ENCODE assay signal across 14 cellular contexts in genomic region chr2:238015705-238016104, GRCh38. TPM values are rescaled to one million over a fixed set of nuclear protein-coding genes. Genes with fewer than 3 reads are reported as not detected.
DNase-seq lines count a peak whose midpoint lies in the region; ATAC-seq and TF ChIP-seq lines count a peak whose summit lies in the region.
"Had no signal": no experiment of that assay in that cellular context is flagged by ENCODE, and none has a peak within 500 bp of the region (broad histone marks: within the 10 kb centered on the region; RNA-seq: fewer than 3 reads in every experiment).

No MANE protein-coding gene starts in this region.

- POLR2A ChIA-PET in activated CD8-positive, alpha-beta T cell treated with anti-CD3 and anti-CD28 coated beads for 36 hours (lab: Charles Lee), result interaction anchor here (0.7 to 0.8 kb wide), 2 partner anchors 26 to 39 kb away, joined by 3 to 4 read pairs; no protein-coding TSS in a partner anchor
- POLR2A ChIA-PET in activated CD8-positive, alpha-beta T cell treated with anti-CD3 and anti-CD28 coated beads, Interleukin-2, amount 10 ng/mL, durations not matched to agents 7 days and 5 days (lab: Charles Lee), result no interaction called here

- H3K9me3 Mint-ChIP-seq in activated CD8-positive, alpha-beta T cell treated with anti-CD3 and anti-CD28 coated beads for 36 hours, result no peaks in the 10 kb centered on the region
- no peaks in the 10 kb centered on the region for H3K9me3 Mint-ChIP-seq in activated CD8-positive, alpha-beta T cell treated with anti-CD3 and anti-CD28 coated beads, Interleukin-2, amount 10 ng/mL, durations not matched to agents 7 days and 5 days (ENCODE audit: insufficient read depth)
- no peaks in the 10 kb centered on the region for H3K9me3 Mint-ChIP-seq in dendritic cell treated with granulocyte-macrophage colony-stimulating factor and Interleukin-4, amounts not matched to agents 40 ng/mL and 50 ng/mL, for 4 days
- no peaks in the 10 kb centered on the region for H3K9me3 Mint-ChIP-seq in osteocyte (ENCODE audit: unreplicated experiment)
- H3K9me3 Mint-ChIP-seq in activated CD4-positive, alpha-beta T cell treated with anti-CD3 and anti-CD28 coated beads, Interleukin-2, amount 10 ng/mL, durations not matched to agents 24 days and 14 days, result no peaks in the 10 kb centered on the region

- no peak overlapping the region for H3K4me3 ChIP-seq in prostate gland
- H3K4me3 ChIP-seq: esophagus squamous epithelium, skin epidermis had no signal

- H3K36me3 ChIP-seq in prostate gland, result no peaks in the 10 kb centered on the region

- peak overlapping the region; percentile 49 for H3K27ac Mint-ChIP-seq in activated CD8-positive, alpha-beta T cell treated with anti-CD3 and anti-CD28 coated beads for 36 hours
- H3K27ac Mint-ChIP-seq in activated CD8-positive, alpha-beta T cell treated with anti-CD3 and anti-CD28 coated beads, Interleukin-2, amount 10 ng/mL, durations not matched to agents 7 days and 5 days, result no peak overlapping the region
- peak overlapping the region; percentile 20 for H3K27ac Mint-ChIP-seq in dendritic cell treated with granulocyte-macrophage colony-stimulating factor and Interleukin-4, amounts not matched to agents 40 ng/mL and 50 ng/mL, for 4 days
- no peak overlapping the region for H3K27ac Mint-ChIP-seq in osteocyte (ENCODE audit: unreplicated experiment)
- H3K27ac Mint-ChIP-seq in activated CD4-positive, alpha-beta T cell treated with anti-CD3 and anti-CD28 coated beads, Interleukin-2, amount 10 ng/mL, durations not matched to agents 24 days and 14 days, result no peak overlapping the region

- CTCF ChIA-PET in activated CD8-positive, alpha-beta T cell treated with anti-CD3 and anti-CD28 coated beads for 36 hours (lab: Charles Lee), result interaction anchor here (0.8 kb wide), 1 partner anchor 47 kb away, joined by 3 read pairs; no protein-coding TSS in a partner anchor
- CTCF ChIA-PET in activated CD8-positive, alpha-beta T cell treated with anti-CD3 and anti-CD28 coated beads, Interleukin-2, amount 10 ng/mL, durations not matched to agents 7 days and 5 days (lab: Charles Lee), result interaction anchor here (1.0 to 1.8 kb wide), 4 partner anchors 15 to 92 kb away, joined by 3 to 7 read pairs (median 4); no protein-coding TSS in a partner anchor

- no peak for TF ChIP-seq CTCF in activated CD8-positive, alpha-beta T cell treated with anti-CD3 and anti-CD28 coated beads for 36 hours (IDR thresholded peaks at IDR 0.05)
- TF ChIP-seq CTCF in osteocyte (IDR thresholded peaks at IDR 0.05) (peak; percentile 25), prostate gland (IDR thresholded peaks at IDR 0.05) (no peak)

- no peak overlapping the region for H3K4me3 Mint-ChIP-seq in activated CD8-positive, alpha-beta T cell treated with anti-CD3 and anti-CD28 coated beads for 36 hours
- H3K4me3 Mint-ChIP-seq in activated CD8-positive, alpha-beta T cell treated with anti-CD3 and anti-CD28 coated beads, Interleukin-2, amount 10 ng/mL, durations not matched to agents 7 days and 5 days, result no peak overlapping the region
- H3K4me3 Mint-ChIP-seq in dendritic cell treated with granulocyte-macrophage colony-stimulating factor and Interleukin-4, amounts not matched to agents 40 ng/mL and 50 ng/mL, for 4 days, result no peak overlapping the region
- H3K4me3 Mint-ChIP-seq in osteocyte (ENCODE audit: unreplicated experiment), result no peak overlapping the region
- no peak overlapping the region for H3K4me3 Mint-ChIP-seq in activated CD4-positive, alpha-beta T cell treated with anti-CD3 and anti-CD28 coated beads, Interleukin-2, amount 10 ng/mL, durations not matched to agents 24 days and 14 days

- H3K27me3 ChIP-seq in prostate gland (replicated peaks; ENCODE audit: insufficient read depth), result no peaks in the 10 kb centered on the region
- H3K27me3 ChIP-seq: esophagus squamous epithelium had no signal

- H3K27ac ChIP-seq in prostate gland, result no peak overlapping the region
- H3K27ac ChIP-seq: esophagus squamous epithelium, skin epidermis had no signal

- H3K4me1 Mint-ChIP-seq in activated CD8-positive, alpha-beta T cell treated with anti-CD3 and anti-CD28 coated beads for 36 hours (ENCODE audit: low read depth), result peaks cover 32% of the 10 kb centered on the region
- peaks cover 8% of the 10 kb centered on the region for H3K4me1 Mint-ChIP-seq in activated CD8-positive, alpha-beta T cell treated with anti-CD3 and anti-CD28 coated beads, Interleukin-2, amount 10 ng/mL, durations not matched to agents 7 days and 5 days (ENCODE audit: low read depth)
- H3K4me1 Mint-ChIP-seq in dendritic cell treated with granulocyte-macrophage colony-stimulating factor and Interleukin-4, amounts not matched to agents 40 ng/mL and 50 ng/mL, for 4 days (ENCODE audit: low read depth), result peaks cover 11% of the 10 kb centered on the region
- H3K4me1 Mint-ChIP-seq in osteocyte (ENCODE audit: unreplicated experiment), result peaks cover 24% of the 10 kb centered on the region
- peaks cover 16% of the 10 kb centered on the region for H3K4me1 Mint-ChIP-seq in activated CD4-positive, alpha-beta T cell treated with anti-CD3 and anti-CD28 coated beads, Interleukin-2, amount 10 ng/mL, durations not matched to agents 24 days and 14 days

- TF ChIP-seq RAD21 in Ishikawa (IDR thresholded peaks at IDR 0.05; ENCODE audit: low read depth), result peak; percentile 20; the same call in 1 of the 2 replicates

- DNase-seq in activated CD8-positive, alpha-beta T cell treated with anti-CD3 and anti-CD28 coated beads for 36 hours, result no peak
- DNase-seq in activated CD8-positive, alpha-beta T cell treated with anti-CD3 and anti-CD28 coated beads, Interleukin-2, amount 10 ng/mL, durations not matched to agents 7 days and 5 days, result no peak
- peak; percentile 59 for DNase-seq in osteocyte (ENCODE audit: extremely low spot score, unreplicated experiment)
- DNase-seq in prostate gland (ENCODE audit: low spot score), result no peak
- no peak for DNase-seq in activated CD4-positive, alpha-beta T cell treated with anti-CD3 and anti-CD28 coated beads, Interleukin-2, amount 10 ng/mL, durations not matched to agents 24 days and 14 days
- DNase-seq in DMS 273 (lab: John Stamatoyannopoulos, UW; ENCODE audit: unreplicated experiment), result no peak
- DNase-seq: activated CD4-positive, alpha-beta T cell treated with anti-CD3 and anti-CD28 coated beads for 1 hour; caudate nucleus; esophagus squamous epithelium; NCI-H1436 treated with DMSO at 0.1 percent for 48 hours; trophoblast cell had no signal

- H3K4me1 ChIP-seq in prostate gland (replicated peaks), result no peaks in the 10 kb centered on the region

- peaks cover 36% of the 10 kb centered on the region for H3K36me3 Mint-ChIP-seq in activated CD8-positive, alpha-beta T cell treated with anti-CD3 and anti-CD28 coated beads for 36 hours (ENCODE audit: low read depth)
- peaks cover 27% of the 10 kb centered on the region for H3K36me3 Mint-ChIP-seq in activated CD8-positive, alpha-beta T cell treated with anti-CD3 and anti-CD28 coated beads, Interleukin-2, amount 10 ng/mL, durations not matched to agents 7 days and 5 days (ENCODE audit: low read depth)
- peaks cover 92% of the 10 kb centered on the region for H3K36me3 Mint-ChIP-seq in dendritic cell treated with granulocyte-macrophage colony-stimulating factor and Interleukin-4, amounts not matched to agents 40 ng/mL and 50 ng/mL, for 4 days (ENCODE audit: low read depth)
- peaks cover 33% of the 10 kb centered on the region for H3K36me3 Mint-ChIP-seq in osteocyte (ENCODE audit: unreplicated experiment)
- peaks cover 54% of the 10 kb centered on the region for H3K36me3 Mint-ChIP-seq in activated CD4-positive, alpha-beta T cell treated with anti-CD3 and anti-CD28 coated beads, Interleukin-2, amount 10 ng/mL, durations not matched to agents 24 days and 14 days (ENCODE audit: low read depth)

- WGBS in prostate gland, result 73% methylated on average over 4 of the region's 4 CpGs

- no peak for TF ChIP-seq EP300 in Ishikawa (IDR thresholded peaks at IDR 0.05; ENCODE audit: borderline replicate concordance)

- no peak for TF ChIP-seq POLR2A in prostate gland (IDR thresholded peaks at IDR 0.05)

- intact Hi-C loops in activated CD8-positive, alpha-beta T cell treated with anti-CD3 and anti-CD28 coated beads for 36 hours (cut with micrococcal nuclease), result no loop called here
- intact Hi-C loops in dendritic cell treated with granulocyte-macrophage colony-stimulating factor and Interleukin-4, amounts not matched to agents 40 ng/mL and 50 ng/mL, for 4 days (cut with micrococcal nuclease), result no loop called here
- intact Hi-C loops in prostate gland (cut with DNase I), result no loop called here
- intact Hi-C loops in activated CD4-positive, alpha-beta T cell treated with anti-CD3 and anti-CD28 coated beads, Interleukin-2, amount 10 ng/mL, durations not matched to agents 24 days and 14 days (cut with micrococcal nuclease), result loop anchor here (10.0 kb wide), 1 partner anchor 161 kb away; the partner anchor contains the start of gene RAMP1

- ATAC-seq in activated CD8-positive, alpha-beta T cell treated with anti-CD3 and anti-CD28 coated beads for 36 hours, result no peak
- ATAC-seq in activated CD8-positive, alpha-beta T cell treated with anti-CD3 and anti-CD28 coated beads, Interleukin-2, amount 10 ng/mL, durations not matched to agents 7 days and 5 days, result no peak

- no peaks in the 10 kb centered on the region for H3K9me3 ChIP-seq in prostate gland
- H3K9me3 ChIP-seq: esophagus squamous epithelium had no signal

- H3K27me3 Mint-ChIP-seq in activated CD8-positive, alpha-beta T cell treated with anti-CD3 and anti-CD28 coated beads for 36 hours, result no peaks in the 10 kb centered on the region
- no peaks in the 10 kb centered on the region for H3K27me3 Mint-ChIP-seq in activated CD8-positive, alpha-beta T cell treated with anti-CD3 and anti-CD28 coated beads, Interleukin-2, amount 10 ng/mL, durations not matched to agents 7 days and 5 days (ENCODE audit: low read depth)
- no peaks in the 10 kb centered on the region for H3K27me3 Mint-ChIP-seq in dendritic cell treated with granulocyte-macrophage colony-stimulating factor and Interleukin-4, amounts not matched to agents 40 ng/mL and 50 ng/mL, for 4 days
- H3K27me3 Mint-ChIP-seq in osteocyte (ENCODE audit: unreplicated experiment), result no peaks in the 10 kb centered on the region
- no peaks in the 10 kb centered on the region for H3K27me3 Mint-ChIP-seq in activated CD4-positive, alpha-beta T cell treated with anti-CD3 and anti-CD28 coated beads, Interleukin-2, amount 10 ng/mL, durations not matched to agents 24 days and 14 days

RNA-seq across cellular contexts. Expression of gene SCLY, which starts 45.1 kb away (rescaled TPM):
- total RNA-seq in activated CD8-positive, alpha-beta T cell treated with anti-CD3 and anti-CD28 coated beads for 36 hours, result 10 to 100 TPM; 77.9 to 93.2 TPM
- total RNA-seq in activated CD8-positive, alpha-beta T cell treated with anti-CD3 and anti-CD28 coated beads, Interleukin-2, amount 10 ng/mL, durations not matched to agents 7 days and 5 days, result 10 to 100 TPM; 34.1 to 40.4 TPM
- 22.1 and 22.5 TPM in 2 replicates for total RNA-seq in osteocyte
- 10 to 100 TPM; 11.5 to 16.1 TPM for total RNA-seq in prostate gland
- 109 TPM in 2 replicates for total RNA-seq in activated CD4-positive, alpha-beta T cell treated with anti-CD3 and anti-CD28 coated beads, Interleukin-2, amount 10 ng/mL, durations not matched to agents 24 days and 14 days

RNA-seq across cellular contexts. Expression of gene UBE2F, which starts 48.9 kb away (rescaled TPM):
- total RNA-seq in activated CD8-positive, alpha-beta T cell treated with anti-CD3 and anti-CD28 coated beads for 36 hours, result 10 to 100 TPM; 96.5 to 99.5 TPM
- total RNA-seq in activated CD8-positive, alpha-beta T cell treated with anti-CD3 and anti-CD28 coated beads, Interleukin-2, amount 10 ng/mL, durations not matched to agents 7 days and 5 days, result 10 to 100 TPM; 70.2 to 71.9 TPM
- total RNA-seq in osteocyte (54.3 and 56.5 TPM in 2 replicates), prostate gland (10 to 100 TPM; 45.2 to 73.2 TPM)
- 115 and 124 TPM in 2 replicates for total RNA-seq in activated CD4-positive, alpha-beta T cell treated with anti-CD3 and anti-CD28 coated beads, Interleukin-2, amount 10 ng/mL, durations not matched to agents 24 days and 14 days

Comparison
In these comparisons a context has a peak if more than half of its experiments do, and no peak if none do; other contexts are left out.
1. H3K27ac Mint-ChIP-seq: peak in activated CD8-positive, alpha-beta T cell treated with anti-CD3 and anti-CD28 coated beads for 36 hours (single experiment) and dendritic cell treated with granulocyte-macrophage colony-stimulating factor and Interleukin-4, amounts not matched to agents 40 ng/mL and 50 ng/mL, for 4 days (single experiment); none in activated CD8-positive, alpha-beta T cell treated with anti-CD3 and anti-CD28 coated beads, Interleukin-2, amount 10 ng/mL, durations not matched to agents 7 days and 5 days (single experiment), osteocyte (single experiment) and activated CD4-positive, alpha-beta T cell treated with anti-CD3 and anti-CD28 coated beads, Interleukin-2, amount 10 ng/mL, durations not matched to agents 24 days and 14 days (single experiment).